In the genomic region with DNA sequence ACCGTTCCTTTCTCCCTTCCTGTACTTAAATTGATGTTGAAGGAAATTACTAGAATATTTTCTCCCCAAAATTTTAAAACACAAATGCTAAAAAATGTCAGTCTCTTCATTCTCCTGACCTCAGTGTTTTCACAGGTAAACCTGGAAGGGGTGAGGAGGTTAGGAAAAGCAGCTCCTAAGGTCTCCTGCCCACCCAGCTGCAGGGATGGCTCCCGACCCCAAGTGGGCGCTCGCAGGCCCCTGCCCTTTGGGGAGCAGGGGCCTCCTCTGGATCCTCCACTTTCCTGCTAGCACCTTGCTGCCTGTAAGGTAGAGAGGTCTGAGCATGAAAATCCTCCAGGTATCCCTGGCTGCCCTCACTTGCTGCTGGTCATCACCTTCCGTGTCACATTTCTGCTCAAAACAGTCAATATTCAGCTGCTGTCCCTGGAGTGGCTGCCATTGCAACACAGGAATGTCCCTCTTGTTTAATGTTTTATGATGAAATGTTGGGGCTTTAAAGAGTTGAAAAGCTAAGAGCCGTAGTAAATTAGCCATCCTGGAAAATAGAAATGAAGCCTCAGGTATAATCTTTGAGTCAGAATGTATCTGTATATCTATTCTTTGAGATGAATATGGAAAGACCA, we compare ENCODE assay signal across 1 cellular context.
TF ChIP-seq lines count a peak whose summit lies in the region.

No MANE protein-coding gene starts in this region.

TF ChIP-seq in liver, 16 proteins besides CTCF, POLR2A, EP300 and RAD21:
- TF ChIP-seq SP1 (IDR thresholded peaks at IDR 0.05) = peak; percentile 59
- TF ChIP-seq NR2F2 (IDR thresholded peaks at IDR 0.05) = no peak
- TF ChIP-seq RXRA (IDR thresholded peaks at IDR 0.05) = peak; percentile 66 to 74
- TF ChIP-seq HNF4G (IDR thresholded peaks at IDR 0.05) = no peak
- TF ChIP-seq, protein P1, sequence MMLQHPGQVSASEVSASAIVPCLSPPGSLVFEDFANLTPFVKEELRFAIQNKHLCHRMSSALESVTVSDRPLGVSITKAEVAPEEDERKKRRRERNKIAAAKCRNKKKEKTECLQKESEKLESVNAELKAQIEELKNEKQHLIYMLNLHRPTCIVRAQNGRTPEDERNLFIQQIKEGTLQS (IDR thresholded peaks at IDR 0.05) = peak; percentile 66
- peak; percentile 91 for TF ChIP-seq YY1 (IDR thresholded peaks at IDR 0.05)
- no peak for TF ChIP-seq TAF1 (conservative IDR thresholded peaks at IDR 0.05)
- TF ChIP-seq, protein P2, sequence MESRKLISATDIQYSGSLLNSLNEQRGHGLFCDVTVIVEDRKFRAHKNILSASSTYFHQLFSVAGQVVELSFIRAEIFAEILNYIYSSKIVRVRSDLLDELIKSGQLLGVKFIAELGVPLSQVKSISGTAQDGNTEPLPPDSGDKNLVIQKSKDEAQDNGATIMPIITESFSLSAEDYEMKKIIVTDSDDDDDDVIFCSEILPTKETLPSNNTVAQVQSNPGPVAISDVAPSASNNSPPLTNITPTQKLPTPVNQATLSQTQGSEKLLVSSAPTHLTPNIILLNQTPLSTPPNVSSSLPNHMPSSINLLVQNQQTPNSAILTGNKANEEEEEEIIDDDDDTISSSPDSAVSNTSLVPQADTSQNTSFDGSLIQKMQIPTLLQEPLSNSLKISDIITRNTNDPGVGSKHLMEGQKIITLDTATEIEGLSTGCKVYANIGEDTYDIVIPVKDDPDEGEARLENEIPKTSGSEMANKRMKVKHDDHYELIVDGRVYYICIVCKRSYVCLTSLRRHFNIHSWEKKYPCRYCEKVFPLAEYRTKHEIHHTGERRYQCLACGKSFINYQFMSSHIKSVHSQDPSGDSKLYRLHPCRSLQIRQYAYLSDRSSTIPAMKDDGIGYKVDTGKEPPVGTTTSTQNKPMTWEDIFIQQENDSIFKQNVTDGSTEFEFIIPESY (IDR thresholded peaks at IDR 0.05) = peak; percentile 24
- TF ChIP-seq HNF4A (conservative IDR thresholded peaks at IDR 0.05) = peak in 1 of 2 donors; percentile 53
- TF ChIP-seq FOXA1 (IDR thresholded peaks at IDR 0.05) = peak; percentile 32
- no peak for TF ChIP-seq FOXA2 (IDR thresholded peaks at IDR 0.05)
- no peak for TF ChIP-seq REST (IDR thresholded peaks at IDR 0.05)
- no peak for TF ChIP-seq JUND (IDR thresholded peaks at IDR 0.05)
- peak in 1 of 2 donors; percentile 24 for TF ChIP-seq EGR1 (IDR thresholded peaks at IDR 0.05; ENCODE audit: low read depth in 2 of 2)
- no peak for TF ChIP-seq GABPA (IDR thresholded peaks at IDR 0.05 in 1 of 2, conservative IDR thresholded peaks at IDR 0.05 in 1 of 2)
- TF ChIP-seq MAX (IDR thresholded peaks at IDR 0.05) = no peak
